ENCODE assay signal across 15 cellular contexts in genomic region chr3:150074277-150074676, GRCh38.
DNase-seq lines count a peak whose midpoint lies in the region; ATAC-seq, FAIRE-seq and TF ChIP-seq lines count a peak whose summit lies in the region.
"Had no signal": no experiment of that assay in that cellular context is flagged by ENCODE, and none has a peak within 500 bp of the region (broad histone marks: within the 10 kb centered on the region; RNA-seq: fewer than 3 reads in every experiment).

No MANE protein-coding gene starts in this region.

- CTCF ChIA-PET in PC-9 (lab: Charles Lee), result no interaction called here

- H4K20me1 ChIP-seq in keratinocyte (ENCODE audit: control insufficient read depth, extremely low read depth, insufficient read depth, low read length), result no peaks in the 10 kb centered on the region
- no peaks in the 10 kb centered on the region for H4K20me1 ChIP-seq in PC-9 (ENCODE audit: insufficient read depth)

- H3K27me3 ChIP-seq in keratinocyte (ENCODE audit: control insufficient read depth, extremely low read depth, insufficient read depth, low read length), result no peaks in the 10 kb centered on the region
- H3K27me3 ChIP-seq in dorsolateral prefrontal cortex, result no peaks in the 10 kb centered on the region
- H3K27me3 ChIP-seq in PC-9 (ENCODE audit: insufficient read depth, low read depth), result peaks cover 3% of the 10 kb centered on the region; the same call in 1 of the 2 replicates

- no peak for FAIRE-seq in keratinocyte (lab: Jason Lieb, UNC)
- FAIRE-seq: HepG2 had no signal

- ATAC-seq in GM18517 (IDR thresholded peaks at IDR 0.05; ENCODE audit: unreplicated experiment) (peak; percentile 76), GM21576 (IDR thresholded peaks at IDR 0.05; ENCODE audit: unreplicated experiment) (peak; percentile 64), HG03280 (IDR thresholded peaks at IDR 0.05; ENCODE audit: unreplicated experiment) (peak; percentile 71), HG03139 (IDR thresholded peaks at IDR 0.05; ENCODE audit: unreplicated experiment) (no peak)
- no peak for ATAC-seq in activated T-cell treated with anti-CD3 and anti-CD28 coated beads, Interleukin-2, amount 50 U/mL, for 4 hours
- ATAC-seq: HCT116, HepG2 had no signal

- H3K4me1 ChIP-seq in keratinocyte (ENCODE audit: control insufficient read depth, extremely low read depth, insufficient read depth, low read length) (peaks cover 24% of the 10 kb centered on the region), PC-9 (replicated peaks; ENCODE audit: insufficient read depth) (peaks cover 15% of the 10 kb centered on the region)

- TF ChIP-seq CTCF in keratinocyte (optimal IDR thresholded peaks at IDR 0.05 in 1 of 3, IDR thresholded peaks at IDR 0.05 in 1 of 3, conservative IDR thresholded peaks at IDR 0.05 in 1 of 3; ENCODE audit: extremely low read depth in 1 of 3, insufficient read depth in 2 of 3, low read length in 3 of 3) (no peak), dorsolateral prefrontal cortex (IDR thresholded peaks at IDR 0.05 in 54 of 56, conservative IDR thresholded peaks at IDR 0.05 in 2 of 56; ENCODE audit: low read depth in 1 of 56, partially characterized antibody in 56 of 56) (no peak), PC-9 (conservative IDR thresholded peaks at IDR 0.05) (no peak)

- peak overlapping the region; percentile 4 for H3K4me2 ChIP-seq in keratinocyte (ENCODE audit: control insufficient read depth, extremely low read depth, insufficient read depth, low read depth, low read length)
- H3K4me2 ChIP-seq in PC-9, result no peak overlapping the region

- H3K27ac ChIP-seq in keratinocyte (ENCODE audit: control insufficient read depth, insufficient read depth, low read length) (no peak overlapping the region), dorsolateral prefrontal cortex (no peak overlapping the region), PC-9 (no peak overlapping the region)

- H3F3A ChIP-seq in PC-9 (ENCODE audit: insufficient read depth, low read depth), result no peaks in the 10 kb centered on the region

- H3K9me3 Mint-ChIP-seq in activated T-cell treated with anti-CD3 and anti-CD28 coated beads, Interleukin-2, amount 50 U/mL, for 4 hours, result peaks cover 7% of the 10 kb centered on the region

- no peak overlapping the region for H3K4me3 Mint-ChIP-seq in activated T-cell treated with anti-CD3 and anti-CD28 coated beads, Interleukin-2, amount 50 U/mL, for 4 hours

- no TSS peak for BruUV-seq in PC-9 (replicated peaks; lab: Mats Ljungman, UMichigan)

- dilution Hi-C loops in keratinocyte (cut with MboI; ENCODE audit: extremely low pct_ligation_motif_present, low sequenced_read_pairs), result no loop called here

- H3K9me3 ChIP-seq in keratinocyte (ENCODE audit: control insufficient read depth, low read depth, low read length), result no peaks in the 10 kb centered on the region
- H3K9me3 ChIP-seq in PC-9 (ENCODE audit: insufficient read depth, low read depth), result no peaks in the 10 kb centered on the region; the same call in 1 of the 2 replicates

- POLR2A ChIA-PET in PC-9 (lab: Charles Lee; ENCODE audit: unreplicated experiment), result no interaction called here

- no peaks in the 10 kb centered on the region for H3K4me1 Mint-ChIP-seq in activated T-cell treated with anti-CD3 and anti-CD28 coated beads, Interleukin-2, amount 50 U/mL, for 4 hours (ENCODE audit: low read depth)
- H3K4me1 Mint-ChIP-seq: CD14-positive monocyte had no signal

- no peak overlapping the region for H3K9ac ChIP-seq in keratinocyte (ENCODE audit: control insufficient read depth, extremely low read depth, insufficient read depth, low read length)

- H3K4me3 ChIP-seq in keratinocyte (ENCODE audit: control insufficient read depth in 2 of 3, extremely low read depth in 1 of 3, insufficient read depth in 2 of 3, low read depth in 1 of 3, low read length in 3 of 3), result no peak overlapping the region
- H3K4me3 ChIP-seq in dorsolateral prefrontal cortex, result no peak overlapping the region
- H3K4me3 ChIP-seq in PC-9, result no peak overlapping the region

- no peaks in the 10 kb centered on the region for H3K36me3 ChIP-seq in keratinocyte (ENCODE audit: control insufficient read depth in 2 of 2, extremely low read depth in 1 of 2, insufficient read depth in 2 of 2, low read length in 2 of 2)
- no peaks in the 10 kb centered on the region for H3K36me3 ChIP-seq in PC-9 (ENCODE audit: low read depth)

- H2AFZ ChIP-seq in keratinocyte (ENCODE audit: control insufficient read depth, low read length) (no peak overlapping the region), PC-9 (no peak overlapping the region)

- no peaks in the 10 kb centered on the region for H3K36me3 Mint-ChIP-seq in activated T-cell treated with anti-CD3 and anti-CD28 coated beads, Interleukin-2, amount 50 U/mL, for 4 hours (ENCODE audit: insufficient read depth)
- H3K36me3 Mint-ChIP-seq: CD14-positive monocyte had no signal

- H3K27me3 Mint-ChIP-seq in activated T-cell treated with anti-CD3 and anti-CD28 coated beads, Interleukin-2, amount 50 U/mL, for 4 hours (ENCODE audit: low read depth), result peaks cover 9% of the 10 kb centered on the region

- H3K79me2 ChIP-seq in keratinocyte (ENCODE audit: control insufficient read depth, insufficient read depth, low read length) (no peaks in the 10 kb centered on the region), PC-9 (ENCODE audit: low read depth) (no peaks in the 10 kb centered on the region)

- H3K9me2 ChIP-seq in PC-9 (ENCODE audit: insufficient read depth), result no peaks in the 10 kb centered on the region

- intact Hi-C loops in dorsolateral prefrontal cortex (cut with DNase I) (no loop called here), PC-9 (cut with micrococcal nuclease; ENCODE audit: unreplicated experiment) (no loop called here)

- DNase-seq in keratinocyte (ENCODE audit: low read depth, low spot score), result no peak
- no peak for DNase-seq in activated T-cell treated with anti-CD3 and anti-CD28 coated beads, Interleukin-2, amount 50 U/mL, for 4 hours
- no peak for DNase-seq in dorsolateral prefrontal cortex
- no peak for DNase-seq in PC-9
- DNase-seq: activated CD8-positive, alpha-beta memory T cell treated with anti-CD3 and anti-CD28 coated beads, Interleukin-2, amount 50 U/mL, for 4 hours; effector CD4-positive, alpha-beta T cell; midbrain; NCI-H187 had no signal

- H3K9me1 ChIP-seq in keratinocyte (ENCODE audit: control insufficient read depth, extremely low read depth, insufficient read depth, low read length), result no peaks in the 10 kb centered on the region

Comparison
In these comparisons a context has a peak if more than half of its experiments do, and no peak if none do; other contexts are left out.
1. ATAC-seq: peak in GM18517 (single experiment), GM21576 (single experiment) and HG03280 (single experiment); none in activated T-cell treated with anti-CD3 and anti-CD28 coated beads, Interleukin-2, amount 50 U/mL, for 4 hours (0 of 2) and HG03139 (single experiment).